19 cellular contexts compared by ENCODE assay signal in the genomic region with DNA sequence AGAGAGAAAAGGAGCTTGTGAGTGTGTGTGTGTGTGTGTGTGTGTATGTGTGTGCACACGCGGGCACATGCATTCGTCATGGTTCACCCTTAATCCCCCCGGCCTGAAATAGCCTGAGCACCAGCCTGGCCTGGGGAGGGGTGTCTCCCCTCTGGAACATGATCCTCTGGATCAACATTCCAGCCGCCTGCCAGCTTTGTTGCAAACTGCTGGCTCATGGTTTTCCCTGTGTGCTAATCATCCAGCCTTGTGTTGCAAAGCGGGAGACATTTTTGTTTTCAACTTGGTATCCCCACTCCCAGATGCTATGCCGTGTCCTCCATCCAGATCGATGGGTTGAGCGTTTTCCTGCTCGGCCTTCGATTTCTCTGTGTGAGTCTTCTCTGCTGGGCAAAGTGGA.
DNase-seq lines count a peak whose midpoint lies in the region; ATAC-seq and TF ChIP-seq lines count a peak whose summit lies in the region.
"Had no signal": no experiment of that assay in that cellular context is flagged by ENCODE, and none has a peak within 500 bp of the region (broad histone marks: within the 10 kb centered on the region; RNA-seq: fewer than 3 reads in every experiment).

No MANE protein-coding gene starts in this region.

- no peak overlapping the region for H3K9ac ChIP-seq in neural progenitor cell
- H3K9ac ChIP-seq: KMS-11 had no signal

- TF ChIP-seq CTCF in AG10803 (conservative IDR thresholded peaks at IDR 0.05; ENCODE audit: low read length) = no peak
- TF ChIP-seq CTCF in WERI-Rb-1 (IDR thresholded peaks at IDR 0.05; ENCODE audit: low read depth, low read length) = no peak
- no peak for TF ChIP-seq CTCF in neural progenitor cell (IDR thresholded peaks at IDR 0.05)

- H3K9me3 Mint-ChIP-seq in neural progenitor cell = no peaks in the 10 kb centered on the region
- H3K9me3 Mint-ChIP-seq: activated T-cell treated with anti-CD3 and anti-CD28 coated beads, Interleukin-2, amount 50 U/mL, for 24 hours; CD8-positive, alpha-beta T cell; stimulated activated naive CD8-positive, alpha-beta T cell treated with anti-CD3 and anti-CD28 coated beads, Interleukin-15, amount 100 ng/mL, for 72 hours had no signal

- peak overlapping the region; percentile 84 for H3K27ac Mint-ChIP-seq in neural progenitor cell
- H3K27ac Mint-ChIP-seq: activated CD4-positive, alpha-beta T cell treated with anti-CD3 and anti-CD28 coated beads for 36 hours; activated T-cell treated with anti-CD3 and anti-CD28 coated beads, Interleukin-2, amount 50 U/mL, for 24 hours; CD8-positive, alpha-beta T cell; naive thymus-derived CD4-positive, alpha-beta T cell; stimulated activated naive CD8-positive, alpha-beta T cell treated with anti-CD3 and anti-CD28 coated beads, Interleukin-15, amount 100 ng/mL, for 72 hours had no signal

- H3K27me3 Mint-ChIP-seq in neural progenitor cell (ENCODE audit: insufficient read depth, low read depth) = peaks cover 5% of the 10 kb centered on the region

- H3K4me3 ChIP-seq in AG10803 (ENCODE audit: low read length) (no peak overlapping the region), WERI-Rb-1 (ENCODE audit: low read depth, low read length) (no peak overlapping the region), neural progenitor cell (no peak overlapping the region)
- H3K4me3 ChIP-seq: A549, skin epidermis had no signal

- H3K9me3 ChIP-seq in WERI-Rb-1 (ENCODE audit: severe bottlenecking) (no peaks in the 10 kb centered on the region), neural progenitor cell (ENCODE audit: low read depth) (no peaks in the 10 kb centered on the region)
- H3K9me3 ChIP-seq: A549 had no signal

- H3K36me3 ChIP-seq in WERI-Rb-1 (no peaks in the 10 kb centered on the region), neural progenitor cell (no peaks in the 10 kb centered on the region)

- peaks cover 37% of the 10 kb centered on the region for H3F3A ChIP-seq in neural progenitor cell (ENCODE audit: low read depth)

- H3K79me2 ChIP-seq in neural progenitor cell (ENCODE audit: low read depth) = no peaks in the 10 kb centered on the region

- H3K27me3 ChIP-seq in WERI-Rb-1 (ENCODE audit: insufficient read depth, low read depth, severe bottlenecking) (no peaks in the 10 kb centered on the region), neural progenitor cell (no peaks in the 10 kb centered on the region)

- ATAC-seq in HG03108 (IDR thresholded peaks at IDR 0.05; ENCODE audit: unreplicated experiment) = no peak
- ATAC-seq: A549; activated CD4-positive, alpha-beta T cell treated with anti-CD3 and anti-CD28 coated beads for 36 hours; CD8-positive, alpha-beta T cell; naive thymus-derived CD4-positive, alpha-beta T cell; stimulated activated naive CD8-positive, alpha-beta T cell treated with anti-CD3 and anti-CD28 coated beads, Interleukin-15, amount 100 ng/mL, for 72 hours had no signal

- H3K4me2 ChIP-seq in neural progenitor cell = peak overlapping the region; percentile 28
- H3K4me2 ChIP-seq: A549, KMS-11 had no signal

- H3K4me3 Mint-ChIP-seq in neural progenitor cell = no peak overlapping the region
- H3K4me3 Mint-ChIP-seq: activated CD4-positive, alpha-beta T cell treated with anti-CD3 and anti-CD28 coated beads for 36 hours; activated T-cell treated with anti-CD3 and anti-CD28 coated beads, Interleukin-2, amount 50 U/mL, for 24 hours; CD8-positive, alpha-beta T cell; naive thymus-derived CD4-positive, alpha-beta T cell; stimulated activated naive CD8-positive, alpha-beta T cell treated with anti-CD3 and anti-CD28 coated beads, Interleukin-15, amount 100 ng/mL, for 72 hours had no signal

- no peak overlapping the region for H2AFZ ChIP-seq in neural progenitor cell (replicated peaks)

- H3K27ac ChIP-seq in WERI-Rb-1 = no peak overlapping the region
- no peak overlapping the region for H3K27ac ChIP-seq in neural progenitor cell
- H3K27ac ChIP-seq: A549, KMS-11, skin epidermis had no signal

- H3K4me1 ChIP-seq in neural progenitor cell = peaks cover 45% of the 10 kb centered on the region
- H3K4me1 ChIP-seq: A549 had no signal

- in situ Hi-C loops in G401 (cut with HindIII; ENCODE audit: low sequenced_read_pairs) = no loop called here

- peaks cover 38% of the 10 kb centered on the region for H3K36me3 Mint-ChIP-seq in neural progenitor cell
- H3K36me3 Mint-ChIP-seq: CD8-positive, alpha-beta T cell; naive thymus-derived CD4-positive, alpha-beta T cell had no signal

- peaks cover 65% of the 10 kb centered on the region for H3K4me1 Mint-ChIP-seq in neural progenitor cell

- H4K20me1 ChIP-seq in neural progenitor cell (ENCODE audit: low read depth) = no peaks in the 10 kb centered on the region

- peak; percentile 37 for DNase-seq in AG10803 (ENCODE audit: low read depth)
- DNase-seq in WERI-Rb-1 = peak; percentile 85
- DNase-seq in fibroblast of the conjunctiva (ENCODE audit: low read depth) = peak; percentile 27
- peak; percentile 86 for DNase-seq in neural progenitor cell (ENCODE audit: low spot score)
- no peak for DNase-seq in G401 (ENCODE audit: low spot score)
- no peak for DNase-seq in anterior cingulate cortex (lab: John Stamatoyannopoulos, UW)
- no peak for DNase-seq in NCI-H1105 (lab: John Stamatoyannopoulos, UW)
- DNase-seq: activated CD4-positive, alpha-beta T cell treated with anti-CD3 and anti-CD28 coated beads for 36 hours; activated T-cell treated with anti-CD3 and anti-CD28 coated beads, Interleukin-2, amount 50 U/mL, for 24 hours; CD8-positive, alpha-beta T cell; effector CD4-positive, alpha-beta T cell; naive thymus-derived CD4-positive, alpha-beta T cell; NCI-H146; RPMI8226; stimulated activated naive CD8-positive, alpha-beta T cell treated with anti-CD3 and anti-CD28 coated beads, Interleukin-15, amount 100 ng/mL, for 72 hours had no signal

Comparison
In these comparisons a context has a peak if more than half of its experiments do, and no peak if none do; other contexts are left out.
1. DNase-seq: peak in AG10803 (single experiment), WERI-Rb-1 (single experiment), fibroblast of the conjunctiva (single experiment) and neural progenitor cell (single experiment); none in G401 (single experiment), anterior cingulate cortex (0 of 58) and NCI-H1105 (single experiment).